8 cellular contexts compared by ENCODE assay signal in genomic region chr1:28824061-28824460, GRCh38. TPM values are rescaled to one million over a fixed set of nuclear protein-coding genes. Genes with fewer than 3 reads are reported as not detected.
DNase-seq lines count a peak whose midpoint lies in the region; FAIRE-seq lines count a peak whose summit lies in the region.
"Not testable (repeated sequence)": the region's sequence is repeated elsewhere in the genome, so short reads cannot be mapped to it uniquely, and the experiment has no call there.
"Had no signal": no experiment of that assay in that cellular context is flagged by ENCODE, and none has a peak within 500 bp of the region (broad histone marks: within the 10 kb centered on the region; RNA-seq: fewer than 3 reads in every experiment).

No MANE protein-coding gene starts in this region.

- DNase-seq in Caki2 (ENCODE audit: low read depth) (peak; percentile 11), H4 (ENCODE audit: low spot score) (peak; percentile 27), HT1080 (ENCODE audit: low read depth) (peak; percentile 66), RCC 7860 (ENCODE audit: low spot score) (peak; percentile 30), amniotic epithelial cell (ENCODE audit: low read depth) (peak; percentile 30), fibroblast of peridontal ligament (ENCODE audit: extremely low read depth) (peak; percentile 10), renal cortical epithelial cell (ENCODE audit: low read depth) (peak; percentile 44)

- not testable (repeated sequence) for FAIRE-seq in RCC 7860 (lab: Jason Lieb, UNC)

- in situ Hi-C loops in Caki2 (cut with HindIII; ENCODE audit: low pct_unique_long_range_greater_than_20kb, low sequenced_read_pairs), result not testable (repeated sequence)

RNA-seq across cellular contexts. Expression of gene OPRD1, which starts 12.1 kb away (rescaled TPM):
- total RNA-seq in Caki2 (2014; rRNA removed; shearing (Covaris generic); ENCODE audit: low replicate concordance), result not detected in 2 replicates
- not detected in 2 replicates for total RNA-seq in H4 (2014; rRNA removed; shearing (Covaris generic))
- total RNA-seq in HT1080 (2014; rRNA removed; shearing (Covaris generic)), result 0.03 and 0.05 TPM in 2 replicates
- 0.01 TPM in 2 replicates for polyA plus RNA-seq in HT1080 (2015; cell fraction: cytosol; rRNA removed)
- polyA plus RNA-seq in HT1080 (2015; cell fraction: nucleus; rRNA removed), result 0.03 TPM in 1 of 2 replicates, not detected in the other
- total RNA-seq in renal cortical epithelial cell, result not detected in 2 replicates
- total RNA-seq: CD8-positive, alpha-beta memory T cell had no signal

Comparison
In these comparisons a context has a peak if more than half of its experiments do, and no peak if none do; other contexts are left out.
1. Peak in every context shown above with its lines: DNase-seq.
2. DNase-seq: peak in every context shown above with its lines; median percentile 66 in HT1080; 44 in renal cortical epithelial cell; 30 in RCC 7860; 30 in amniotic epithelial cell; 27 in H4; 11 in Caki2; 10 in fibroblast of peridontal ligament.